9 cellular contexts compared by ENCODE assay signal in genomic region chr7:155204744-155205367, GRCh38.
A peak's percentile ranks its signal among the peaks of the same experiment; 100 is the strongest.
DNase-seq lines count a peak whose midpoint lies in the region; ATAC-seq and TF ChIP-seq lines count a peak whose summit lies in the region.
"Had no signal": no experiment of that assay in that cellular context is flagged by ENCODE, and none has a peak within 500 bp of the region (broad histone marks: within the 10 kb centered on the region; RNA-seq: fewer than 3 reads in every experiment).

No MANE protein-coding gene starts in this region.

- H3K4me1 ChIP-seq in left lung = peaks cover 0 to 18% of the 10 kb centered on the region in 2 donors

- TF ChIP-seq CTCF in left lung (IDR thresholded peaks at IDR 0.05) = no peak

- no peaks in the 10 kb centered on the region for H3K36me3 ChIP-seq in left lung

- H3K4me3 ChIP-seq in left lung = peak overlapping the region in 1 of 2 donors; percentile 37

- no peak for DNase-seq in activated CD4-positive, alpha-beta T cell treated with anti-CD3 and anti-CD28 coated beads, Interleukin-2, amount 10 ng/mL, durations not matched to agents 7 days and 5 days
- no peak for DNase-seq in activated CD4-positive, alpha-beta T cell treated with anti-CD3 and anti-CD28 coated beads, Interleukin-2, amount 50 U/mL, for 1 hour
- DNase-seq in left lung (no peak), NCI-H1436 treated with DMSO at 0.1 percent for 48 hours (lab: John Stamatoyannopoulos, UW) (no peak), Ammon's horn (ENCODE audit: low spot score) (no peak), substantia nigra (lab: John Stamatoyannopoulos, UW) (no peak)
- no peak for DNase-seq in stimulated activated naive CD8-positive, alpha-beta T cell treated with anti-CD3 and anti-CD28 coated beads, Interleukin-15, amount 100 ng/mL, for 72 hours
- DNase-seq: cerebellar nuclear complex had no signal

- H3K27ac Mint-ChIP-seq in activated CD4-positive, alpha-beta T cell treated with anti-CD3 and anti-CD28 coated beads, Interleukin-2, amount 10 ng/mL, durations not matched to agents 7 days and 5 days = peak overlapping the region; percentile 96
- H3K27ac Mint-ChIP-seq in activated T-helper 17 cell treated with anti-CD3 and anti-CD28 coated beads, Interleukin-2, amount 50 U/mL, for 72 hours = peak overlapping the region; percentile 98
- H3K27ac Mint-ChIP-seq in stimulated activated naive CD8-positive, alpha-beta T cell treated with anti-CD3 and anti-CD28 coated beads, Interleukin-15, amount 100 ng/mL, for 72 hours = peak overlapping the region; percentile 97 to 98

- CTCF ChIA-PET in activated CD4-positive, alpha-beta T cell treated with anti-CD3 and anti-CD28 coated beads, Interleukin-2, amount 10 ng/mL, durations not matched to agents 7 days and 5 days (lab: Charles Lee) = interaction anchor here (1.0 to 3.0 kb wide), 8 partner anchors 8 to 140 kb away, joined by 3 to 14 read pairs (median 6); partner anchors contain the start of gene INSIG1

- H3K4me3 Mint-ChIP-seq in activated CD4-positive, alpha-beta T cell treated with anti-CD3 and anti-CD28 coated beads, Interleukin-2, amount 10 ng/mL, durations not matched to agents 7 days and 5 days = peak overlapping the region; percentile 69
- peak overlapping the region; percentile 84 for H3K4me3 Mint-ChIP-seq in activated T-helper 17 cell treated with anti-CD3 and anti-CD28 coated beads, Interleukin-2, amount 50 U/mL, for 72 hours
- H3K4me3 Mint-ChIP-seq in stimulated activated naive CD8-positive, alpha-beta T cell treated with anti-CD3 and anti-CD28 coated beads, Interleukin-15, amount 100 ng/mL, for 72 hours = peak overlapping the region; percentile 74 to 91

- no peaks in the 10 kb centered on the region for H3K9me3 ChIP-seq in left lung

- peaks cover 3% of the 10 kb centered on the region for H3K36me3 Mint-ChIP-seq in activated CD4-positive, alpha-beta T cell treated with anti-CD3 and anti-CD28 coated beads, Interleukin-2, amount 10 ng/mL, durations not matched to agents 7 days and 5 days (ENCODE audit: low read depth)
- peaks cover 11% of the 10 kb centered on the region for H3K36me3 Mint-ChIP-seq in activated T-helper 17 cell treated with anti-CD3 and anti-CD28 coated beads, Interleukin-2, amount 50 U/mL, for 72 hours (ENCODE audit: low read depth)

- intact Hi-C loops in left lung (cut with DNase I) = no loop called here

- H3K27ac ChIP-seq in left lung (peak overlapping the region; percentile 82 to 96), substantia nigra (ENCODE audit: low read depth, low read length, poor library complexity, severe bottlenecking) (no peak overlapping the region)

- H3K27me3 ChIP-seq in left lung = peaks cover 0 to under 1% of the 10 kb centered on the region in 2 donors

- peaks cover 32% of the 10 kb centered on the region for H3K4me1 Mint-ChIP-seq in activated CD4-positive, alpha-beta T cell treated with anti-CD3 and anti-CD28 coated beads, Interleukin-2, amount 10 ng/mL, durations not matched to agents 7 days and 5 days
- H3K4me1 Mint-ChIP-seq in activated T-helper 17 cell treated with anti-CD3 and anti-CD28 coated beads, Interleukin-2, amount 50 U/mL, for 72 hours = peaks cover 25% of the 10 kb centered on the region
- H3K4me1 Mint-ChIP-seq in stimulated activated naive CD8-positive, alpha-beta T cell treated with anti-CD3 and anti-CD28 coated beads, Interleukin-15, amount 100 ng/mL, for 72 hours = peaks cover 51% of the 10 kb centered on the region

- POLR2A ChIA-PET in activated CD4-positive, alpha-beta T cell treated with anti-CD3 and anti-CD28 coated beads, Interleukin-2, amount 10 ng/mL, durations not matched to agents 7 days and 5 days (lab: Charles Lee) = interaction anchor here (0.7 to 1.4 kb wide), 5 partner anchors 68 to 560 kb away, joined by 3 to 13 read pairs (median 4); partner anchors contain the start of gene INSIG1

- peaks cover 11% of the 10 kb centered on the region for H3K9me3 Mint-ChIP-seq in activated CD4-positive, alpha-beta T cell treated with anti-CD3 and anti-CD28 coated beads, Interleukin-2, amount 10 ng/mL, durations not matched to agents 7 days and 5 days
- H3K9me3 Mint-ChIP-seq in activated T-helper 17 cell treated with anti-CD3 and anti-CD28 coated beads, Interleukin-2, amount 50 U/mL, for 72 hours = peaks cover 3% of the 10 kb centered on the region
- H3K9me3 Mint-ChIP-seq in stimulated activated naive CD8-positive, alpha-beta T cell treated with anti-CD3 and anti-CD28 coated beads, Interleukin-15, amount 100 ng/mL, for 72 hours = peaks cover 11 to 29% of the 10 kb centered on the region in 2 donors

- no peak for ATAC-seq in activated T-helper 17 cell treated with anti-CD3 and anti-CD28 coated beads, Interleukin-2, amount 50 U/mL, for 72 hours (replicated peaks)
- no peak for ATAC-seq in left lung
- no peak for ATAC-seq in stimulated activated naive CD8-positive, alpha-beta T cell treated with anti-CD3 and anti-CD28 coated beads, Interleukin-15, amount 100 ng/mL, for 72 hours

- no peaks in the 10 kb centered on the region for H3K27me3 Mint-ChIP-seq in activated CD4-positive, alpha-beta T cell treated with anti-CD3 and anti-CD28 coated beads, Interleukin-2, amount 10 ng/mL, durations not matched to agents 7 days and 5 days
- no peaks in the 10 kb centered on the region for H3K27me3 Mint-ChIP-seq in activated T-helper 17 cell treated with anti-CD3 and anti-CD28 coated beads, Interleukin-2, amount 50 U/mL, for 72 hours
- no peaks in the 10 kb centered on the region for H3K27me3 Mint-ChIP-seq in stimulated activated naive CD8-positive, alpha-beta T cell treated with anti-CD3 and anti-CD28 coated beads, Interleukin-15, amount 100 ng/mL, for 72 hours
